1 cellular context compared by ENCODE assay signal in the genomic region with DNA sequence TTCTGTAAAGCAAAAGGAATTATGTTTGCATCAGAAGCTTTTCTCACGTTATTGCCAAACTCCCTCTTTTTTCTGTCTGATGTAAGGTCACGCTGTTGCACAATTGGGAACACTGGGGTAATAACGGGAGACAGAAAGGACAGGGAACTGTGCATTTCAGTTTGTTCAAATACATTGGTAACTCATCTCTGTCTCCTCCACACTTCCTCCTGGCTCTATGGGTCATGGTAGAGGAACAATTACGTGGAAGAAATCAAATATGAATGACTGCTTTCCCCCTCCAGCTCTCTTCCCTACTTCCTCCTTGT.
A peak's percentile ranks its signal among the peaks of the same experiment; 100 is the strongest.
TF ChIP-seq lines count a peak whose summit lies in the region.

No MANE protein-coding gene starts in this region.

TF ChIP-seq in HepG2, 621 proteins besides CTCF, POLR2A, EP300 and RAD21 (continued from another document and continues in another):
- TF ChIP-seq, protein P1, sequence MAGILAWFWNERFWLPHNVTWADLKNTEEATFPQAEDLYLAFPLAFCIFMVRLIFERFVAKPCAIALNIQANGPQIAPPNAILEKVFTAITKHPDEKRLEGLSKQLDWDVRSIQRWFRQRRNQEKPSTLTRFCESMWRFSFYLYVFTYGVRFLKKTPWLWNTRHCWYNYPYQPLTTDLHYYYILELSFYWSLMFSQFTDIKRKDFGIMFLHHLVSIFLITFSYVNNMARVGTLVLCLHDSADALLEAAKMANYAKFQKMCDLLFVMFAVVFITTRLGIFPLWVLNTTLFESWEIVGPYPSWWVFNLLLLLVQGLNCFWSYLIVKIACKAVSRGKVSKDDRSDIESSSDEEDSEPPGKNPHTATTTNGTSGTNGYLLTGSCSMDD (CRISPR knock-in tag; IDR thresholded peaks at IDR 0.05): no peak
- no peak for TF ChIP-seq ZBTB7A (CRISPR knock-in tag; IDR thresholded peaks at IDR 0.05)
- TF ChIP-seq, protein P2, sequence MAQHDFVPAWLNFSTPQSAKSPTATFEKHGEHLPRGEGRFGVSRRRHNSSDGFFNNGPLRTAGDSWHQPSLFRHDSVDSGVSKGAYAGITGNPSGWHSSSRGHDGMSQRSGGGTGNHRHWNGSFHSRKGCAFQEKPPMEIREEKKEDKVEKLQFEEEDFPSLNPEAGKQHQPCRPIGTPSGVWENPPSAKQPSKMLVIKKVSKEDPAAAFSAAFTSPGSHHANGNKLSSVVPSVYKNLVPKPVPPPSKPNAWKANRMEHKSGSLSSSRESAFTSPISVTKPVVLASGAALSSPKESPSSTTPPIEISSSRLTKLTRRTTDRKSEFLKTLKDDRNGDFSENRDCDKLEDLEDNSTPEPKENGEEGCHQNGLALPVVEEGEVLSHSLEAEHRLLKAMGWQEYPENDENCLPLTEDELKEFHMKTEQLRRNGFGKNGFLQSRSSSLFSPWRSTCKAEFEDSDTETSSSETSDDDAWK (CRISPR knock-in tag; IDR thresholded peaks at IDR 0.05): no peak
- peak; percentile 94 for TF ChIP-seq KDM4B (CRISPR knock-in tag; IDR thresholded peaks at IDR 0.05)
- TF ChIP-seq NFE2L2 (IDR thresholded peaks at IDR 0.05; ENCODE audit: low read length): no peak
- TF ChIP-seq, protein P3, sequence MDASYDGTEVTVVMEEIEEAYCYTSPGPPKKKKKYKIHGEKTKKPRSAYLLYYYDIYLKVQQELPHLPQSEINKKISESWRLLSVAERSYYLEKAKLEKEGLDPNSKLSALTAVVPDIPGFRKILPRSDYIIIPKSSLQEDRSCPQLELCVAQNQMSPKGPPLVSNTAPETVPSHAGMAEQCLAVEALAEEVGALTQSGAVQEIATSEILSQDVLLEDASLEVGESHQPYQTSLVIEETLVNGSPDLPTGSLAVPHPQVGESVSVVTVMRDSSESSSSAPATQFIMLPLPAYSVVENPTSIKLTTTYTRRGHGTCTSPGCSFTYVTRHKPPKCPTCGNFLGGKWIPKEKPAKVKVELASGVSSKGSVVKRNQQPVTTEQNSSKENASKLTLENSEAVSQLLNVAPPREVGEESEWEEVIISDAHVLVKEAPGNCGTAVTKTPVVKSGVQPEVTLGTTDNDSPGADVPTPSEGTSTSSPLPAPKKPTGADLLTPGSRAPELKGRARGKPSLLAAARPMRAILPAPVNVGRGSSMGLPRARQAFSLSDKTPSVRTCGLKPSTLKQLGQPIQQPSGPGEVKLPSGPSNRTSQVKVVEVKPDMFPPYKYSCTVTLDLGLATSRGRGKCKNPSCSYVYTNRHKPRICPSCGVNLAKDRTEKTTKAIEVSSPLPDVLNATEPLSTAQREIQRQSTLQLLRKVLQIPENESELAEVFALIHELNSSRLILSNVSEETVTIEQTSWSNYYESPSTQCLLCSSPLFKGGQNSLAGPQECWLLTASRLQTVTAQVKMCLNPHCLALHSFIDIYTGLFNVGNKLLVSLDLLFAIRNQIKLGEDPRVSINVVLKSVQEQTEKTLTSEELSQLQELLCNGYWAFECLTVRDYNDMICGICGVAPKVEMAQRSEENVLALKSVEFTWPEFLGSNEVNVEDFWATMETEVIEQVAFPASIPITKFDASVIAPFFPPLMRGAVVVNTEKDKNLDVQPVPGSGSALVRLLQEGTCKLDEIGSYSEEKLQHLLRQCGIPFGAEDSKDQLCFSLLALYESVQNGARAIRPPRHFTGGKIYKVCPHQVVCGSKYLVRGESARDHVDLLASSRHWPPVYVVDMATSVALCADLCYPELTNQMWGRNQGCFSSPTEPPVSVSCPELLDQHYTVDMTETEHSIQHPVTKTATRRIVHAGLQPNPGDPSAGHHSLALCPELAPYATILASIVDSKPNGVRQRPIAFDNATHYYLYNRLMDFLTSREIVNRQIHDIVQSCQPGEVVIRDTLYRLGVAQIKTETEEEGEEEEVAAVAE (CRISPR knock-in tag; IDR thresholded peaks at IDR 0.05; ENCODE audit: borderline replicate concordance): peak; percentile 81; the same call in 1 of the 2 replicates
- peak; percentile 92 for TF ChIP-seq KLF6 (CRISPR knock-in tag; IDR thresholded peaks at IDR 0.05)
- TF ChIP-seq ZC3H4 (CRISPR knock-in tag; IDR thresholded peaks at IDR 0.05; ENCODE audit: borderline replicate concordance): no peak
- no peak for TF ChIP-seq RORA (CRISPR knock-in tag; IDR thresholded peaks at IDR 0.05)
- TF ChIP-seq REPIN1 (CRISPR knock-in tag; IDR thresholded peaks at IDR 0.05; ENCODE audit: borderline replicate concordance, low read depth): 0 out of 2 replicates have a peak, but pooled peaks have one; percentile 49
- TF ChIP-seq, protein P4, sequence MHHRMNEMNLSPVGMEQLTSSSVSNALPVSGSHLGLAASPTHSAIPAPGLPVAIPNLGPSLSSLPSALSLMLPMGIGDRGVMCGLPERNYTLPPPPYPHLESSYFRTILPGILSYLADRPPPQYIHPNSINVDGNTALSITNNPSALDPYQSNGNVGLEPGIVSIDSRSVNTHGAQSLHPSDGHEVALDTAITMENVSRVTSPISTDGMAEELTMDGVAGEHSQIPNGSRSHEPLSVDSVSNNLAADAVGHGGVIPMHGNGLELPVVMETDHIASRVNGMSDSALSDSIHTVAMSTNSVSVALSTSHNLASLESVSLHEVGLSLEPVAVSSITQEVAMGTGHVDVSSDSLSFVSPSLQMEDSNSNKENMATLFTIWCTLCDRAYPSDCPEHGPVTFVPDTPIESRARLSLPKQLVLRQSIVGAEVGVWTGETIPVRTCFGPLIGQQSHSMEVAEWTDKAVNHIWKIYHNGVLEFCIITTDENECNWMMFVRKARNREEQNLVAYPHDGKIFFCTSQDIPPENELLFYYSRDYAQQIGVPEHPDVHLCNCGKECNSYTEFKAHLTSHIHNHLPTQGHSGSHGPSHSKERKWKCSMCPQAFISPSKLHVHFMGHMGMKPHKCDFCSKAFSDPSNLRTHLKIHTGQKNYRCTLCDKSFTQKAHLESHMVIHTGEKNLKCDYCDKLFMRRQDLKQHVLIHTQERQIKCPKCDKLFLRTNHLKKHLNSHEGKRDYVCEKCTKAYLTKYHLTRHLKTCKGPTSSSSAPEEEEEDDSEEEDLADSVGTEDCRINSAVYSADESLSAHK (CRISPR knock-in tag; IDR thresholded peaks at IDR 0.05; ENCODE audit: borderline replicate concordance): peak; percentile 14; the same call in 1 of the 2 replicates
- peak; percentile 84 for TF ChIP-seq THAP11 (CRISPR knock-in tag; IDR thresholded peaks at IDR 0.05)
- TF ChIP-seq MEF2D (CRISPR knock-in tag; IDR thresholded peaks at IDR 0.05): no peak
- TF ChIP-seq ISX (CRISPR knock-in tag; conservative IDR thresholded peaks at IDR 0.05): no peak
- TF ChIP-seq, protein P5, sequence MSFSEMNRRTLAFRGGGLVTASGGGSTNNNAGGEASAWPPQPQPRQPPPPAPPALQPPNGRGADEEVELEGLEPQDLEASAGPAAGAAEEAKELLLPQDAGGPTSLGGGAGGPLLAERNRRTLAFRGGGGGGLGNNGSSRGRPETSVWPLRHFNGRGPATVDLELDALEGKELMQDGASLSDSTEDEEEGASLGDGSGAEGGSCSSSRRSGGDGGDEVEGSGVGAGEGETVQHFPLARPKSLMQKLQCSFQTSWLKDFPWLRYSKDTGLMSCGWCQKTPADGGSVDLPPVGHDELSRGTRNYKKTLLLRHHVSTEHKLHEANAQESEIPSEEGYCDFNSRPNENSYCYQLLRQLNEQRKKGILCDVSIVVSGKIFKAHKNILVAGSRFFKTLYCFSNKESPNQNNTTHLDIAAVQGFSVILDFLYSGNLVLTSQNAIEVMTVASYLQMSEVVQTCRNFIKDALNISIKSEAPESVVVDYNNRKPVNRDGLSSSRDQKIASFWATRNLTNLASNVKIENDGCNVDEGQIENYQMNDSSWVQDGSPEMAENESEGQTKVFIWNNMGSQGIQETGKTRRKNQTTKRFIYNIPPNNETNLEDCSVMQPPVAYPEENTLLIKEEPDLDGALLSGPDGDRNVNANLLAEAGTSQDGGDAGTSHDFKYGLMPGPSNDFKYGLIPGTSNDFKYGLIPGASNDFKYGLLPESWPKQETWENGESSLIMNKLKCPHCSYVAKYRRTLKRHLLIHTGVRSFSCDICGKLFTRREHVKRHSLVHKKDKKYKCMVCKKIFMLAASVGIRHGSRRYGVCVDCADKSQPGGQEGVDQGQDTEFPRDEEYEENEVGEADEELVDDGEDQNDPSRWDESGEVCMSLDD (CRISPR knock-in tag; IDR thresholded peaks at IDR 0.05; ENCODE audit: borderline replicate concordance): peak; percentile 67; the same call in 1 of the 2 replicates
- TF ChIP-seq ZNF264 (CRISPR knock-in tag; IDR thresholded peaks at IDR 0.05): 0 out of 2 replicates have a peak, but pooled peaks have one; percentile 21
- peak; percentile 49; the same call in 1 of the 2 replicates for TF ChIP-seq SMC3 (IDR thresholded peaks at IDR 0.05; ENCODE audit: low read length)
- TF ChIP-seq EZH2 (conservative IDR thresholded peaks at IDR 0.05; ENCODE audit: low read depth, low read length): no peak
- peak; percentile 87 for TF ChIP-seq IRF2 (CRISPR knock-in tag; IDR thresholded peaks at IDR 0.05)
- TF ChIP-seq RNF2 (conservative IDR thresholded peaks at IDR 0.05; ENCODE audit: low read depth): no peak
- TF ChIP-seq ZNF160 (CRISPR knock-in tag; IDR thresholded peaks at IDR 0.05): peak; percentile 37; the same call in 1 of the 2 replicates
- TF ChIP-seq CEBPG (CRISPR knock-in tag; IDR thresholded peaks at IDR 0.05): peak; percentile 100
- no peak for TF ChIP-seq ZNF251 (CRISPR knock-in tag; IDR thresholded peaks at IDR 0.05)
- TF ChIP-seq GATAD1 (CRISPR knock-in tag; IDR thresholded peaks at IDR 0.05): peak; percentile 67; the same call in 1 of the 2 replicates
- peak; percentile 88 for TF ChIP-seq SOX5 (CRISPR knock-in tag; IDR thresholded peaks at IDR 0.05; ENCODE audit: borderline replicate concordance)
- TF ChIP-seq PHF21A (CRISPR knock-in tag; IDR thresholded peaks at IDR 0.05): peak; percentile 40; the same call in 1 of the 2 replicates
- no peak for TF ChIP-seq ZNF496 (CRISPR knock-in tag; IDR thresholded peaks at IDR 0.05; ENCODE audit: insufficient replicate concordance)
- peak; percentile 75 for TF ChIP-seq NR2F2 (IDR thresholded peaks at IDR 0.05; ENCODE audit: borderline replicate concordance, low read depth)
- TF ChIP-seq ZNF619 (CRISPR knock-in tag; IDR thresholded peaks at IDR 0.05): no peak
- no peak for TF ChIP-seq ZNF746 (CRISPR knock-in tag; IDR thresholded peaks at IDR 0.05)
- TF ChIP-seq RXRA (CRISPR knock-in tag; IDR thresholded peaks at IDR 0.05): peak; percentile 56; the same call in 1 of the 2 replicates
- peak; percentile 68; the same call in 1 of the 2 replicates for TF ChIP-seq MED13 (CRISPR knock-in tag; IDR thresholded peaks at IDR 0.05)
- TF ChIP-seq, protein P6, sequence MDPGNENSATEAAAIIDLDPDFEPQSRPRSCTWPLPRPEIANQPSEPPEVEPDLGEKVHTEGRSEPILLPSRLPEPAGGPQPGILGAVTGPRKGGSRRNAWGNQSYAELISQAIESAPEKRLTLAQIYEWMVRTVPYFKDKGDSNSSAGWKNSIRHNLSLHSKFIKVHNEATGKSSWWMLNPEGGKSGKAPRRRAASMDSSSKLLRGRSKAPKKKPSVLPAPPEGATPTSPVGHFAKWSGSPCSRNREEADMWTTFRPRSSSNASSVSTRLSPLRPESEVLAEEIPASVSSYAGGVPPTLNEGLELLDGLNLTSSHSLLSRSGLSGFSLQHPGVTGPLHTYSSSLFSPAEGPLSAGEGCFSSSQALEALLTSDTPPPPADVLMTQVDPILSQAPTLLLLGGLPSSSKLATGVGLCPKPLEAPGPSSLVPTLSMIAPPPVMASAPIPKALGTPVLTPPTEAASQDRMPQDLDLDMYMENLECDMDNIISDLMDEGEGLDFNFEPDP (CRISPR knock-in tag; conservative IDR thresholded peaks at IDR 0.05): no peak
- no peak for TF ChIP-seq HOXA9 (CRISPR knock-in tag; IDR thresholded peaks at IDR 0.05; ENCODE audit: borderline replicate concordance)
- TF ChIP-seq ZFAT (CRISPR knock-in tag; conservative IDR thresholded peaks at IDR 0.05): no peak
- TF ChIP-seq, protein P7, sequence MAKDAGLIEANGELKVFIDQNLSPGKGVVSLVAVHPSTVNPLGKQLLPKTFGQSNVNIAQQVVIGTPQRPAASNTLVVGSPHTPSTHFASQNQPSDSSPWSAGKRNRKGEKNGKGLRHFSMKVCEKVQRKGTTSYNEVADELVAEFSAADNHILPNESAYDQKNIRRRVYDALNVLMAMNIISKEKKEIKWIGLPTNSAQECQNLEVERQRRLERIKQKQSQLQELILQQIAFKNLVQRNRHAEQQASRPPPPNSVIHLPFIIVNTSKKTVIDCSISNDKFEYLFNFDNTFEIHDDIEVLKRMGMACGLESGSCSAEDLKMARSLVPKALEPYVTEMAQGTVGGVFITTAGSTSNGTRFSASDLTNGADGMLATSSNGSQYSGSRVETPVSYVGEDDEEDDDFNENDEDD (CRISPR knock-in tag; IDR thresholded peaks at IDR 0.05; ENCODE audit: borderline replicate concordance): peak; percentile 82; the same call in 1 of the 2 replicates
- TF ChIP-seq ZNF350 (CRISPR knock-in tag; IDR thresholded peaks at IDR 0.05; ENCODE audit: borderline replicate concordance, low read depth): no peak
- TF ChIP-seq JUND (CRISPR knock-in tag; IDR thresholded peaks at IDR 0.05): no peak
- TF ChIP-seq, protein P8, sequence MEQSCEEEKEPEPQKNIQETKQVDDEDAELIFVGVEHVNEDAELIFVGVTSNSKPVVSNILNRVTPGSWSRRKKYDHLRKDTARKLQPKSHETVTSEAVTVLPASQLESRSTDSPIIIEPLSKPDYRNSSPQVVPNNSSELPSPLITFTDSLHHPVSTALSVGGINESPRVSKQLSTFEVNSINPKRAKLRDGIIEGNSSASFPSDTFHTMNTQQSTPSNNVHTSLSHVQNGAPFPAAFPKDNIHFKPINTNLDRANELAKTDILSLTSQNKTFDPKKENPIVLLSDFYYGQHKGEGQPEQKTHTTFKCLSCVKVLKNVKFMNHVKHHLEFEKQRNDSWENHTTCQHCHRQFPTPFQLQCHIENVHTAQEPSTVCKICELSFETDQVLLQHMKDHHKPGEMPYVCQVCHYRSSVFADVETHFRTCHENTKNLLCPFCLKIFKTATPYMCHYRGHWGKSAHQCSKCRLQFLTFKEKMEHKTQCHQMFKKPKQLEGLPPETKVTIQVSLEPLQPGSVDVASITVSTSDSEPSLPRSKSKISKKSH (CRISPR knock-in tag; IDR thresholded peaks at IDR 0.05; ENCODE audit: borderline replicate concordance): no peak
- TF ChIP-seq ZNF569 (CRISPR knock-in tag; IDR thresholded peaks at IDR 0.05; ENCODE audit: borderline replicate concordance): no peak
- no peak for TF ChIP-seq SP1 (IDR thresholded peaks at IDR 0.05)
- TF ChIP-seq SP1 (CRISPR knock-in tag; IDR thresholded peaks at IDR 0.05): 0 out of 2 replicates have a peak, but pooled peaks have one; percentile 34
- no peak for TF ChIP-seq CREB1 (IDR thresholded peaks at IDR 0.05)
- peak; percentile 74 for TF ChIP-seq CREB1 (CRISPR knock-in tag; IDR thresholded peaks at IDR 0.05)
- no peak for TF ChIP-seq MYC (CRISPR knock-in tag; IDR thresholded peaks at IDR 0.05; ENCODE audit: borderline replicate concordance)
- TF ChIP-seq, protein P9, sequence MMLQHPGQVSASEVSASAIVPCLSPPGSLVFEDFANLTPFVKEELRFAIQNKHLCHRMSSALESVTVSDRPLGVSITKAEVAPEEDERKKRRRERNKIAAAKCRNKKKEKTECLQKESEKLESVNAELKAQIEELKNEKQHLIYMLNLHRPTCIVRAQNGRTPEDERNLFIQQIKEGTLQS (CRISPR knock-in tag; IDR thresholded peaks at IDR 0.05): peak; percentile 79
- no peak for TF ChIP-seq SRSF1 (optimal IDR thresholded peaks at IDR 0.05; ENCODE audit: low read depth, low read length)
